14 cellular contexts compared by ENCODE assay signal in genomic region chr17:42673266-42673884, GRCh38. TPM values are rescaled to one million over a fixed set of nuclear protein-coding genes. Genes with fewer than 3 reads are reported as not detected.
DNase-seq lines count a peak whose midpoint lies in the region; ATAC-seq and TF ChIP-seq lines count a peak whose summit lies in the region.
"Had no signal": no experiment of that assay in that cellular context is flagged by ENCODE, and none has a peak within 500 bp of the region (broad histone marks: within the 10 kb centered on the region; RNA-seq: fewer than 3 reads in every experiment).

No MANE protein-coding gene starts in this region.

- H3K27me3 ChIP-seq in esophagus muscularis mucosa, result no peaks in the 10 kb centered on the region
- peaks cover 60% of the 10 kb centered on the region for H3K27me3 ChIP-seq in neural progenitor cell
- no peaks in the 10 kb centered on the region for H3K27me3 ChIP-seq in vagina

- peaks cover 36% of the 10 kb centered on the region for H3K4me1 Mint-ChIP-seq in neural progenitor cell

- DNase-seq in left ventricle myocardium superior, result peak; percentile 64
- DNase-seq in Right ventricle myocardium inferior (ENCODE audit: missing footprints), result no peak
- no peak for DNase-seq in esophagus muscularis mucosa (ENCODE audit: extremely low spot score)
- no peak for DNase-seq in neural progenitor cell (ENCODE audit: low spot score)
- DNase-seq in vagina (ENCODE audit: extremely low spot score in 2 of 2), result no peak
- DNase-seq in NOMO-1 treated with dmso at 0.1 percent for 144 hours (lab: John Stamatoyannopoulos, UW; ENCODE audit: unreplicated experiment), result no peak
- no peak for DNase-seq in ureter (ENCODE audit: low spot score)
- DNase-seq: left lung; NCI-H1092; stimulated activated CD4-positive, alpha-beta T cell treated with anti-CD3 and anti-CD28 coated beads, Interleukin-4, amount 100 ng/mL, for 24 hours had no signal

- H3K27ac ChIP-seq in esophagus muscularis mucosa (replicated peaks in 1 of 4), result peak overlapping the region; percentile 96 to 99 (median 98)
- no peak overlapping the region for H3K27ac ChIP-seq in neural progenitor cell
- H3K27ac ChIP-seq in vagina, result peak overlapping the region; percentile 98
- H3K27ac ChIP-seq: left lung had no signal

- no peak for TF ChIP-seq CTCF in esophagus muscularis mucosa (IDR thresholded peaks at IDR 0.05)
- TF ChIP-seq CTCF in neural progenitor cell (IDR thresholded peaks at IDR 0.05), result no peak
- TF ChIP-seq CTCF in vagina (IDR thresholded peaks at IDR 0.05), result no peak

- H3K9me3 ChIP-seq in esophagus muscularis mucosa, result no peaks in the 10 kb centered on the region
- H3K9me3 ChIP-seq in neural progenitor cell (ENCODE audit: low read depth), result no peaks in the 10 kb centered on the region
- H3K9me3 ChIP-seq in vagina, result no peaks in the 10 kb centered on the region
- H3K9me3 ChIP-seq: left lung had no signal

- no peaks in the 10 kb centered on the region for H3K9me3 Mint-ChIP-seq in neural progenitor cell
- H3K9me3 Mint-ChIP-seq: activated T-cell treated with anti-CD3 and anti-CD28 coated beads, Interleukin-2, amount 50 U/mL, for 24 hours; brain had no signal

- no peak overlapping the region for H3K27ac Mint-ChIP-seq in neural progenitor cell
- H3K27ac Mint-ChIP-seq: activated T-cell treated with anti-CD3 and anti-CD28 coated beads, Interleukin-2, amount 50 U/mL, for 24 hours had no signal

- WGBS in esophagus muscularis mucosa, result 62% methylated on average over 11 of the region's 30 CpGs

- H3K36me3 ChIP-seq in esophagus muscularis mucosa (peaks cover 21 to 53% (median 50%) of the 10 kb centered on the region in 4 donors), neural progenitor cell (no peaks in the 10 kb centered on the region), vagina (peaks cover 0 to 46% of the 10 kb centered on the region in 2 donors)

- H4K20me1 ChIP-seq in neural progenitor cell (ENCODE audit: low read depth), result peaks cover 59% of the 10 kb centered on the region

- peaks cover 10% of the 10 kb centered on the region for H3K27me3 Mint-ChIP-seq in neural progenitor cell (ENCODE audit: insufficient read depth, low read depth)

- peaks cover 39 to 89% (median 75%) of the 10 kb centered on the region in 4 donors for H3K4me1 ChIP-seq in esophagus muscularis mucosa
- peaks cover 27% of the 10 kb centered on the region for H3K4me1 ChIP-seq in neural progenitor cell
- peaks cover 74% of the 10 kb centered on the region for H3K4me1 ChIP-seq in vagina

- H3K4me2 ChIP-seq in neural progenitor cell, result peak overlapping the region; percentile 95

- peaks cover 52% of the 10 kb centered on the region for H3F3A ChIP-seq in neural progenitor cell (ENCODE audit: low read depth)

- intact Hi-C loops in left ventricle myocardium superior (cut with micrococcal nuclease), result no loop called here
- intact Hi-C loops in Right ventricle myocardium inferior (cut with DNase I), result no loop called here
- intact Hi-C loops in esophagus muscularis mucosa (cut with DNase I), result no loop called here
- intact Hi-C loops in vagina (cut with DNase I), result loop anchor here (5.0 kb wide), 1 partner anchor 66 kb away; the partner anchor contains the start of genes RETREG3 and TUBG1

- H3K36me3 Mint-ChIP-seq in neural progenitor cell, result peaks cover 18% of the 10 kb centered on the region

- H3K9ac ChIP-seq in neural progenitor cell, result no peak overlapping the region

- H2AFZ ChIP-seq in neural progenitor cell (replicated peaks), result no peak overlapping the region

- TF ChIP-seq EP300 in esophagus muscularis mucosa (IDR thresholded peaks at IDR 0.05), result no peak

- TF ChIP-seq POLR2A in esophagus muscularis mucosa (IDR thresholded peaks at IDR 0.05; ENCODE audit: low read depth) (no peak), vagina (IDR thresholded peaks at IDR 0.05) (no peak)

- ATAC-seq in left ventricle myocardium superior, result no peak
- no peak for ATAC-seq in Right ventricle myocardium inferior
- no peak for ATAC-seq in GM21381 (IDR thresholded peaks at IDR 0.05; ENCODE audit: unreplicated experiment)
- ATAC-seq: esophagus mucosa, left lung had no signal

- H3K4me3 ChIP-seq in esophagus muscularis mucosa (peak overlapping the region; percentile 77 to 93 (median 90)), neural progenitor cell (no peak overlapping the region), vagina (peak overlapping the region; percentile 86 to 92)

- H3K79me2 ChIP-seq in neural progenitor cell (ENCODE audit: low read depth), result peaks cover 11% of the 10 kb centered on the region

- no peak overlapping the region for H3K4me3 Mint-ChIP-seq in neural progenitor cell
- H3K4me3 Mint-ChIP-seq: activated T-cell treated with anti-CD3 and anti-CD28 coated beads, Interleukin-2, amount 50 U/mL, for 24 hours had no signal

RNA-seq across cellular contexts. Expression of gene PLEKHH3, which starts 3.4 kb away (rescaled TPM):
- total RNA-seq in left ventricle myocardium superior (35.7 TPM), Right ventricle myocardium inferior (26.1 TPM), esophagus muscularis mucosa (10 to 100 TPM; 20.3 to 41.2 (median 27.3) TPM), neural progenitor cell (ENCODE audit: low replicate concordance) (3.4 and 22.8 TPM in 2 replicates), vagina (44.9 TPM), ureter (64.2 TPM)

RNA-seq across cellular contexts. Expression of gene CCR10, which starts 8.3 kb away (rescaled TPM):
- total RNA-seq in left ventricle myocardium superior (1.7 TPM), Right ventricle myocardium inferior (1.5 TPM), esophagus muscularis mucosa (1 to 10 TPM; 2.9 to 8.4 (median 3.7) TPM), neural progenitor cell (ENCODE audit: low replicate concordance) (1.6 TPM in 1 of 2 replicates, not detected in the other), vagina (3.2 TPM), ureter (1.1 TPM)
- total RNA-seq: esophagus mucosa had no signal

RNA-seq across cellular contexts. Expression of gene CNTNAP1, which starts 9.0 kb away (rescaled TPM):
- total RNA-seq in left ventricle myocardium superior (7.0 TPM), Right ventricle myocardium inferior (7.3 TPM), esophagus muscularis mucosa (10 to 100 TPM in 1 of 4 donors, 1 to 10 TPM in 3; 4.7 to 13.2 (median 6.2) TPM), neural progenitor cell (ENCODE audit: low replicate concordance) (15.1 and 29.7 TPM in 2 replicates), vagina (5.9 TPM), ureter (15.3 TPM)

RNA-seq across cellular contexts. Expression of gene TUBG2, which starts 14.3 kb away (rescaled TPM):
- total RNA-seq in left ventricle myocardium superior, result 17.1 TPM
- 15.0 TPM for total RNA-seq in Right ventricle myocardium inferior
- total RNA-seq in esophagus muscularis mucosa, result 10 to 100 TPM; 25.3 to 40.2 (median 38.1) TPM
- 12.8 and 19.6 TPM in 2 replicates for total RNA-seq in neural progenitor cell (ENCODE audit: low replicate concordance)
- total RNA-seq in vagina, result 44.7 TPM
- 41.0 TPM for total RNA-seq in ureter
